Comparison of ENCODE assay signal across 23 cellular contexts in the genomic region with DNA sequence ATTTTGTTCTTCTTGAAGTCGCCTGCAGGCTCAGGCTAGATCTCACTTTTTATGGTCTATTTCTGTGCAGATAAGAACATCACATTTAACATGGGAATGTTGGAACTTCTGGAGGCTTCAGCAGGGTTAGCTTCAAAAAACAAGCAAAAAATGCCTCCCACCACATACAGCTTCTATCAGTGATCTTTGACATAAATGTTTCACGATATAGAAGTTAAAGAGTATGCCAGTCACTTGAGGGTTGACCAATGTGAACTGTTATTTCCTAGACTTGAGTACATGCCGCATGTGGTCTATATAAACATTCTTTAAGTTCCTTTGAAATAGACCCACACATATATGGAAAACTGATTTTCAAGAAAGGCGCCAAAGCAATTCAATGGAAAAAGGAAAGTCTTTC.
DNase-seq lines count a peak whose midpoint lies in the region; FAIRE-seq and TF ChIP-seq lines count a peak whose summit lies in the region.
"Had no signal": no experiment of that assay in that cellular context is flagged by ENCODE, and none has a peak within 500 bp of the region (broad histone marks: within the 10 kb centered on the region; RNA-seq: fewer than 3 reads in every experiment).

No MANE protein-coding gene starts in this region.

- H3K27me3 Mint-ChIP-seq in CD4-positive, alpha-beta memory T cell = no peaks in the 10 kb centered on the region
- H3K27me3 Mint-ChIP-seq in astrocyte (ENCODE audit: low read depth, unreplicated experiment) = no peaks in the 10 kb centered on the region
- no peaks in the 10 kb centered on the region for H3K27me3 Mint-ChIP-seq in activated CD4-positive, alpha-beta memory T cell treated with anti-CD3 and anti-CD28 coated beads, Interleukin-2, amount 10 ng/mL, durations not matched to agents 7 days and 5 days
- H3K27me3 Mint-ChIP-seq: activated CD4-positive, alpha-beta memory T cell treated with anti-CD3 and anti-CD28 coated beads for 36 hours; activated T-cell treated with anti-CD3 and anti-CD28 coated beads, Interleukin-2, amount 50 U/mL, for 24 hours had no signal

- H3K79me2 ChIP-seq in Karpas-422 (ENCODE audit: low read length) = peaks cover 98% of the 10 kb centered on the region
- H3K79me2 ChIP-seq in astrocyte (ENCODE audit: insufficient read depth, low read length) = peaks cover 97% of the 10 kb centered on the region

- peak overlapping the region in 4 of 8 donors; percentile 60 to 74 (median 68) for H3K4me3 Mint-ChIP-seq in CD4-positive, alpha-beta memory T cell
- no peak overlapping the region for H3K4me3 Mint-ChIP-seq in astrocyte (ENCODE audit: unreplicated experiment)
- no peak overlapping the region for H3K4me3 Mint-ChIP-seq in activated CD4-positive, alpha-beta memory T cell treated with anti-CD3 and anti-CD28 coated beads, Interleukin-2, amount 10 ng/mL, durations not matched to agents 7 days and 5 days
- H3K4me3 Mint-ChIP-seq: activated T-cell treated with anti-CD3 and anti-CD28 coated beads, Interleukin-2, amount 50 U/mL, for 24 hours; endodermal cell; neural progenitor cell had no signal

- no TSS peak for BruUV-seq in A673 (replicated peaks; lab: Mats Ljungman, UMichigan)

- peaks cover 70% of the 10 kb centered on the region for H3K36me3 ChIP-seq in A673 (ENCODE audit: insufficient read depth, low read length, poor library complexity, severe bottlenecking)
- H3K36me3 ChIP-seq in CD4-positive, alpha-beta memory T cell (ENCODE audit: insufficient read depth, low read length) = no peaks in the 10 kb centered on the region
- peaks cover 52% of the 10 kb centered on the region; the same call in 1 of the 2 replicates for H3K36me3 ChIP-seq in Karpas-422 (ENCODE audit: insufficient read depth, low read length)
- peaks cover 5% of the 10 kb centered on the region for H3K36me3 ChIP-seq in astrocyte (ENCODE audit: insufficient read depth, low read length)
- peaks cover 19% of the 10 kb centered on the region for H3K36me3 ChIP-seq in left ventricle myocardium inferior
- H3K36me3 ChIP-seq: neural progenitor cell, prostate gland had no signal

- H3K9ac ChIP-seq in Karpas-422 (ENCODE audit: low read length) (no peak overlapping the region), astrocyte (ENCODE audit: low read length) (no peak overlapping the region)
- H3K9ac ChIP-seq: neural progenitor cell had no signal

- H3K4me2 ChIP-seq in Karpas-422 (ENCODE audit: low read depth, low read length, poor library complexity, severe bottlenecking) (no peak overlapping the region), astrocyte (ENCODE audit: low read length) (peak overlapping the region; percentile 10)
- H3K4me2 ChIP-seq: neural progenitor cell had no signal

- peaks cover 3 to 59% (median 55%) of the 10 kb centered on the region in 4 donors for H3K4me1 Mint-ChIP-seq in CD4-positive, alpha-beta memory T cell
- peaks cover 46% of the 10 kb centered on the region for H3K4me1 Mint-ChIP-seq in astrocyte (ENCODE audit: low read depth, unreplicated experiment)
- H3K4me1 Mint-ChIP-seq in activated CD4-positive, alpha-beta memory T cell treated with anti-CD3 and anti-CD28 coated beads, Interleukin-2, amount 10 ng/mL, durations not matched to agents 7 days and 5 days = peaks cover 57% of the 10 kb centered on the region
- H3K4me1 Mint-ChIP-seq: endodermal cell, neural progenitor cell had no signal

- no peak for TF ChIP-seq CTCF in A673 (conservative IDR thresholded peaks at IDR 0.05; ENCODE audit: low read depth, low read length)
- no peak for TF ChIP-seq CTCF in astrocyte (IDR thresholded peaks at IDR 0.05; ENCODE audit: insufficient read depth, low read depth, low read length)
- TF ChIP-seq CTCF in left ventricle myocardium inferior (IDR thresholded peaks at IDR 0.05; ENCODE audit: borderline replicate concordance) = no peak

- peaks cover 78% of the 10 kb centered on the region for H3K4me1 ChIP-seq in A673 (ENCODE audit: insufficient read depth, low read length, poor library complexity, severe bottlenecking)
- H3K4me1 ChIP-seq in CD4-positive, alpha-beta memory T cell (ENCODE audit: insufficient read depth, low read length) = peaks cover 96% of the 10 kb centered on the region
- H3K4me1 ChIP-seq in Karpas-422 (ENCODE audit: low read length) = peaks cover 88% of the 10 kb centered on the region
- H3K4me1 ChIP-seq in astrocyte (ENCODE audit: insufficient read depth, low read length) = peaks cover 16% of the 10 kb centered on the region
- peaks cover 75% of the 10 kb centered on the region for H3K4me1 ChIP-seq in left ventricle myocardium inferior
- H3K4me1 ChIP-seq: neural progenitor cell, prostate gland had no signal

- no peaks in the 10 kb centered on the region for H3K9me3 Mint-ChIP-seq in CD4-positive, alpha-beta memory T cell
- H3K9me3 Mint-ChIP-seq in astrocyte (ENCODE audit: unreplicated experiment) = no peaks in the 10 kb centered on the region
- no peaks in the 10 kb centered on the region for H3K9me3 Mint-ChIP-seq in activated CD4-positive, alpha-beta memory T cell treated with anti-CD3 and anti-CD28 coated beads, Interleukin-2, amount 10 ng/mL, durations not matched to agents 7 days and 5 days
- H3K9me3 Mint-ChIP-seq: activated CD4-positive, alpha-beta memory T cell treated with anti-CD3 and anti-CD28 coated beads for 36 hours; activated T-cell treated with anti-CD3 and anti-CD28 coated beads, Interleukin-2, amount 50 U/mL, for 24 hours; endodermal cell; neural progenitor cell had no signal

- no peak overlapping the region for H3K27ac Mint-ChIP-seq in CD4-positive, alpha-beta memory T cell
- peak overlapping the region; percentile 64 for H3K27ac Mint-ChIP-seq in astrocyte (ENCODE audit: unreplicated experiment)
- H3K27ac Mint-ChIP-seq in activated CD4-positive, alpha-beta memory T cell treated with anti-CD3 and anti-CD28 coated beads, Interleukin-2, amount 10 ng/mL, durations not matched to agents 7 days and 5 days = no peak overlapping the region
- H3K27ac Mint-ChIP-seq: activated CD4-positive, alpha-beta memory T cell treated with anti-CD3 and anti-CD28 coated beads for 36 hours; endodermal cell; neural progenitor cell had no signal

- H3K9me3 ChIP-seq in A673 (ENCODE audit: low read depth, low read length, poor library complexity, severe bottlenecking) (no peaks in the 10 kb centered on the region), Karpas-422 (ENCODE audit: low read length) (no peaks in the 10 kb centered on the region), astrocyte (ENCODE audit: insufficient read depth, low read depth, low read length) (no peaks in the 10 kb centered on the region), left ventricle myocardium inferior (replicated peaks) (no peaks in the 10 kb centered on the region)
- no peaks in the 10 kb centered on the region for H3K9me3 ChIP-seq in CD4-positive, alpha-beta memory T cell (ENCODE audit: control insufficient read depth in 1 of 2, low read length in 2 of 2)
- H3K9me3 ChIP-seq: esophagus squamous epithelium, prostate gland had no signal

- no peak for FAIRE-seq in astrocyte (lab: Jason Lieb, UNC)
- FAIRE-seq: colon, GM19239, keratinocyte had no signal

- H3K9me2 ChIP-seq in Karpas-422 (replicated peaks; ENCODE audit: insufficient read depth, low read length) = no peaks in the 10 kb centered on the region

- H3K27me3 ChIP-seq in A673 (replicated peaks; ENCODE audit: insufficient read depth, low read depth, low read length, poor library complexity) (no peaks in the 10 kb centered on the region), Karpas-422 (ENCODE audit: low read length) (no peaks in the 10 kb centered on the region), astrocyte (ENCODE audit: insufficient read depth, low read length) (no peaks in the 10 kb centered on the region), left ventricle myocardium inferior (ENCODE audit: low read depth) (no peaks in the 10 kb centered on the region)
- H3K27me3 ChIP-seq in CD4-positive, alpha-beta memory T cell (ENCODE audit: insufficient read depth, low read length) = no peaks in the 10 kb centered on the region
- H3K27me3 ChIP-seq: esophagus squamous epithelium, neural progenitor cell had no signal

- H3K4me3 ChIP-seq in A673 (ENCODE audit: low read depth, low read length, poor library complexity, severe bottlenecking) (peak overlapping the region; percentile 19), Karpas-422 (ENCODE audit: low read length) (no peak overlapping the region), astrocyte (ENCODE audit: insufficient read depth, low read depth, low read length) (no peak overlapping the region), left ventricle myocardium inferior (no peak overlapping the region)
- H3K4me3 ChIP-seq in CD4-positive, alpha-beta memory T cell (ENCODE audit: low read length in 2 of 2) = no peak overlapping the region
- H3K4me3 ChIP-seq: lung, neural progenitor cell, prostate gland had no signal

- POLR2A ChIA-PET in A673 (lab: Charles Lee; ENCODE audit: low non-redundant PET) = no interaction called here
- POLR2A ChIA-PET in CD4-positive, alpha-beta memory T cell (lab: Charles Lee; ENCODE audit: partially characterized antibody) = interaction anchor here (0.9 to 11.7 kb wide), 5 partner anchors 6 to 40 kb away, joined by 3 to 176 read pairs (median 4); no protein-coding TSS in a partner anchor
- POLR2A ChIA-PET in activated CD4-positive, alpha-beta memory T cell treated with anti-CD3 and anti-CD28 coated beads, Interleukin-2, amount 10 ng/mL, durations not matched to agents 7 days and 5 days (lab: Charles Lee) = interaction anchor here (0.6 to 17.4 kb wide), 13 partner anchors 4 to 67 kb away, joined by 3 to 322 read pairs (median 7); no protein-coding TSS in a partner anchor

- peaks cover 18 to 47% of the 10 kb centered on the region in 2 donors for H3K36me3 Mint-ChIP-seq in CD4-positive, alpha-beta memory T cell
- H3K36me3 Mint-ChIP-seq in astrocyte (ENCODE audit: low read depth, unreplicated experiment) = peaks cover 16% of the 10 kb centered on the region
- peaks cover 57% of the 10 kb centered on the region for H3K36me3 Mint-ChIP-seq in activated CD4-positive, alpha-beta memory T cell treated with anti-CD3 and anti-CD28 coated beads, Interleukin-2, amount 10 ng/mL, durations not matched to agents 7 days and 5 days (ENCODE audit: low read depth)
- H3K36me3 Mint-ChIP-seq: neural progenitor cell had no signal

- intact Hi-C loops in A673 (cut with micrococcal nuclease; ENCODE audit: unreplicated experiment) (no loop called here), left ventricle myocardium inferior (cut with micrococcal nuclease) (no loop called here)
- intact Hi-C loops in CD4-positive, alpha-beta memory T cell (cut with micrococcal nuclease) = loop anchor here (5.0 kb wide), 1 partner anchor 34 kb away; no protein-coding TSS in a partner anchor

- no peak for DNase-seq in A673 (ENCODE audit: low spot score)
- DNase-seq in CD4-positive, alpha-beta memory T cell = no peak
- no peak for DNase-seq in Karpas-422
- no peak for DNase-seq in astrocyte (ENCODE audit: low read depth)
- DNase-seq in C1 segment of cervical spinal cord (lab: John Stamatoyannopoulos, UW) = no peak
- DNase-seq in SHP77 (lab: John Stamatoyannopoulos, UW) = no peak
- DNase-seq in activated CD4-positive, alpha-beta memory T cell treated with anti-CD3 and anti-CD28 coated beads, Interleukin-2, amount 10 ng/mL, durations not matched to agents 7 days and 5 days = no peak
- no peak for DNase-seq in left ventricle myocardium inferior
- DNase-seq: activated CD4-positive, alpha-beta memory T cell treated with anti-CD3 and anti-CD28 coated beads for 36 hours; activated T-cell treated with anti-CD3 and anti-CD28 coated beads, Interleukin-2, amount 50 U/mL, for 24 hours; DMS53; endodermal cell; esophagus squamous epithelium; NCI-H1092 treated with DMSO at 0.1 percent for 48 hours; NCI-H1930; NCI-H226 had no signal

- H4K20me1 ChIP-seq in Karpas-422 (ENCODE audit: insufficient read depth, low read depth, low read length) (no peaks in the 10 kb centered on the region), astrocyte (ENCODE audit: insufficient read depth, low read length) (peaks cover 45% of the 10 kb centered on the region)

- CTCF ChIA-PET in A673 (lab: Charles Lee) = no interaction called here
- CTCF ChIA-PET in CD4-positive, alpha-beta memory T cell (lab: Charles Lee; ENCODE audit: partially characterized antibody) = interaction anchor here (1.6 kb wide), 1 partner anchor 10 kb away, joined by 3 read pairs; no protein-coding TSS in a partner anchor
- CTCF ChIA-PET in activated CD4-positive, alpha-beta memory T cell treated with anti-CD3 and anti-CD28 coated beads, Interleukin-2, amount 10 ng/mL, durations not matched to agents 7 days and 5 days (lab: Charles Lee) = no interaction called here

- H2AFZ ChIP-seq in Karpas-422 (ENCODE audit: low read length) = no peak overlapping the region
- no peak overlapping the region for H2AFZ ChIP-seq in astrocyte (ENCODE audit: low read depth, low read length)
- H2AFZ ChIP-seq: neural progenitor cell had no signal

- peak overlapping the region; percentile 7 for H3K27ac ChIP-seq in A673 (ENCODE audit: low read depth, low read length, poor library complexity, severe bottlenecking)
- peak overlapping the region; percentile 76 for H3K27ac ChIP-seq in CD4-positive, alpha-beta memory T cell (ENCODE audit: low read depth, low read length)
- 0 out of 2 replicates have a peak overlapping the region, but pooled peaks have one; percentile 0 for H3K27ac ChIP-seq in Karpas-422 (ENCODE audit: low read length)
- no peak overlapping the region for H3K27ac ChIP-seq in astrocyte (ENCODE audit: low read depth, low read length)
- H3K27ac ChIP-seq in left ventricle myocardium inferior (replicated peaks) = no peak overlapping the region
- H3K27ac ChIP-seq: neural progenitor cell, prostate gland, VCaP had no signal

Comparison
In these comparisons a context has a peak if more than half of its experiments do, and no peak if none do; other contexts are left out.
1. H3K27ac ChIP-seq: peak in A673 (single experiment), CD4-positive, alpha-beta memory T cell (single experiment) and Karpas-422 (single experiment); none in astrocyte (single experiment) and left ventricle myocardium inferior (single experiment).